ENCODE assay signal across 10 cellular contexts in genomic region chr7:19397917-19398316, GRCh38.
DNase-seq lines count a peak whose midpoint lies in the region; ATAC-seq and TF ChIP-seq lines count a peak whose summit lies in the region.
"Had no signal": no experiment of that assay in that cellular context is flagged by ENCODE, and none has a peak within 500 bp of the region (broad histone marks: within the 10 kb centered on the region; RNA-seq: fewer than 3 reads in every experiment).

No MANE protein-coding gene starts in this region.

- no TSS peak for BruUV-seq in Calu3 (replicated peaks; lab: Mats Ljungman, UMichigan)

- H3K4me1 ChIP-seq in ascending aorta, result no peaks in the 10 kb centered on the region

- ATAC-seq in GM19395 (IDR thresholded peaks at IDR 0.05; ENCODE audit: unreplicated experiment), result peak; percentile 82
- ATAC-seq in HG02981 (IDR thresholded peaks at IDR 0.05; ENCODE audit: unreplicated experiment), result peak; percentile 95
- peak in 1 of 2 donors; percentile 57 for ATAC-seq in natural killer cell treated with Interleukin-12 subunit alpha and Interleukin-12 subunit beta and Interleukin-15 and Interleukin-18, amount 100 ng/mL, for 72 hours

- no peaks in the 10 kb centered on the region for H3K9me3 Mint-ChIP-seq in natural killer cell treated with Interleukin-12 subunit alpha and Interleukin-12 subunit beta and Interleukin-15 and Interleukin-18, amount 100 ng/mL, for 72 hours
- H3K9me3 Mint-ChIP-seq in Calu3 (ENCODE audit: low read depth, unreplicated experiment), result no peaks in the 10 kb centered on the region
- H3K9me3 Mint-ChIP-seq: activated CD4-positive, alpha-beta T cell treated with anti-CD3 and anti-CD28 coated beads, Interleukin-2, amount 10 ng/mL, durations not matched to agents 24 days and 14 days had no signal

- no peaks in the 10 kb centered on the region for H3K9me3 ChIP-seq in ascending aorta

- H3K27ac ChIP-seq in ascending aorta, result no peak overlapping the region

- peak overlapping the region; percentile 1 for H3K4me3 Mint-ChIP-seq in natural killer cell treated with Interleukin-12 subunit alpha and Interleukin-12 subunit beta and Interleukin-15 and Interleukin-18, amount 100 ng/mL, for 72 hours
- no peak overlapping the region for H3K4me3 Mint-ChIP-seq in Calu3 (ENCODE audit: low read depth, unreplicated experiment)
- H3K4me3 Mint-ChIP-seq: activated CD4-positive, alpha-beta T cell treated with anti-CD3 and anti-CD28 coated beads, Interleukin-2, amount 10 ng/mL, durations not matched to agents 24 days and 14 days had no signal

- H3K4me3 ChIP-seq in ascending aorta, result no peak overlapping the region

- H3K4me1 Mint-ChIP-seq in natural killer cell treated with Interleukin-12 subunit alpha and Interleukin-12 subunit beta and Interleukin-15 and Interleukin-18, amount 100 ng/mL, for 72 hours (ENCODE audit: low read depth in 2 of 2), result peaks cover 11 to 17% of the 10 kb centered on the region in 2 donors
- peaks cover 11% of the 10 kb centered on the region for H3K4me1 Mint-ChIP-seq in Calu3 (ENCODE audit: low read depth, unreplicated experiment)
- H3K4me1 Mint-ChIP-seq: activated CD4-positive, alpha-beta T cell treated with anti-CD3 and anti-CD28 coated beads, Interleukin-2, amount 10 ng/mL, durations not matched to agents 24 days and 14 days had no signal

- peak overlapping the region in 1 of 2 donors; percentile 34 for H3K27ac Mint-ChIP-seq in natural killer cell treated with Interleukin-12 subunit alpha and Interleukin-12 subunit beta and Interleukin-15 and Interleukin-18, amount 100 ng/mL, for 72 hours
- no peak overlapping the region for H3K27ac Mint-ChIP-seq in Calu3 (ENCODE audit: unreplicated experiment)
- H3K27ac Mint-ChIP-seq: activated CD4-positive, alpha-beta T cell treated with anti-CD3 and anti-CD28 coated beads, Interleukin-2, amount 10 ng/mL, durations not matched to agents 24 days and 14 days had no signal

- no peaks in the 10 kb centered on the region for H3K27me3 Mint-ChIP-seq in natural killer cell treated with Interleukin-12 subunit alpha and Interleukin-12 subunit beta and Interleukin-15 and Interleukin-18, amount 100 ng/mL, for 72 hours
- H3K27me3 Mint-ChIP-seq in Calu3 (ENCODE audit: unreplicated experiment), result peaks cover 13% of the 10 kb centered on the region
- H3K27me3 Mint-ChIP-seq: activated CD4-positive, alpha-beta T cell treated with anti-CD3 and anti-CD28 coated beads, Interleukin-2, amount 10 ng/mL, durations not matched to agents 24 days and 14 days had no signal

- H3K27me3 ChIP-seq in ascending aorta, result no peaks in the 10 kb centered on the region

- TF ChIP-seq CTCF in Calu3 (IDR thresholded peaks at IDR 0.05; ENCODE audit: unreplicated experiment) (no peak), ascending aorta (IDR thresholded peaks at IDR 0.05) (no peak)

- DNase-seq in NCI-H226 (peak; percentile 49), Calu3 (no peak), ascending aorta (ENCODE audit: low spot score in 2 of 2) (no peak), COR-L47 (lab: John Stamatoyannopoulos, UW) (no peak), epidermal melanocyte (ENCODE audit: insufficient read length, low spot score) (no peak)
- no peak for DNase-seq in natural killer cell treated with Interleukin-12 subunit alpha and Interleukin-12 subunit beta and Interleukin-15 and Interleukin-18, amount 100 ng/mL, for 72 hours (ENCODE audit: low spot score)
- DNase-seq: activated CD4-positive, alpha-beta T cell treated with anti-CD3 and anti-CD28 coated beads, Interleukin-2, amount 10 ng/mL, durations not matched to agents 24 days and 14 days; NCI-H2029 treated with DMSO at 0.1 percent for 48 hours had no signal

- no peaks in the 10 kb centered on the region for H3K36me3 Mint-ChIP-seq in natural killer cell treated with Interleukin-12 subunit alpha and Interleukin-12 subunit beta and Interleukin-15 and Interleukin-18, amount 100 ng/mL, for 72 hours
- no peaks in the 10 kb centered on the region for H3K36me3 Mint-ChIP-seq in Calu3 (ENCODE audit: insufficient read depth, unreplicated experiment)

- CTCF ChIA-PET in Calu3 (lab: Charles Lee), result no interaction called here

- no peaks in the 10 kb centered on the region for H3K36me3 ChIP-seq in ascending aorta

- intact Hi-C loops in Calu3 (cut with micrococcal nuclease; ENCODE audit: unreplicated experiment) (no loop called here), ascending aorta (cut with DNase I) (no loop called here)
